8 cellular contexts compared by ENCODE assay signal in the genomic region with DNA sequence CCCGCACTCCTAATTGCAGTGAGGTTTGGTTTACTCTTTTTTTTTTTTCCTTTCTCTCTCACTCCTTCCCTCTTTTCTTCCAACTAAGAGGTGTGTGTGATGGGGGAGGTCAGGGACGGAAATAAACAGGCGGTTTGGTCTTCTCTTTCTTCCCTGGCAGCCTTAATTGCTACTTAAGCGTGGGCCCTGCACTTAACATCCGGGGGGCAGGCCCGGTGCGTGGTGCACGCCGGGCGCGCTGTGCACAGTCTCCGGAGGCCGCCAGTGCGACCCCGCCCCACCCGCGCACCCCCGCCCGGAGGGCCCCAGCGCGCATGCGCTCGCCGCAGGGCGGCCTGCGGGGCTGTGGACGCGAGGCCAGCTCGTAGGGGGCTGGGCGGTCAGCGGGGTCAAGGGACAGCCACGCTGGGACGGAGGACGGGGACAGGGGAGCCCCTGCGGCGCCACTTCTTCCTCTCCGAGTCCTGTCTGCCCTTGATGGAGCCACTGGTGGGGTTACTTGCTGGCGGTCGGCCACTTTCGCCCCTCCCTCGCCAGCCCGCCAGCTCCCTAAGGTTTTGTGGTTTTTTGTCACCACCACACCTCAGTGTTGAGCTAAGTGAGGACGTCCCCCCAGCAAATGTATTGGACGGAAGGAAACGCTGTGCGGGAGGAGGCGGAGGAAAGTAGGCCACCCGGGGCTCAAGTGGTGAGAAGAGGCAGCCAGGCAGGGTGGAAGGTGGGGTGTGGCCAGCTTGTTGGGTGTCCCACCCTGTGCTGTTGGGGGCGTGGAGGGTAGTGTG.
A peak's percentile ranks its signal among the peaks of the same experiment; 100 is the strongest.
DNase-seq lines count a peak whose midpoint lies in the region; ATAC-seq and TF ChIP-seq lines count a peak whose summit lies in the region.

No MANE protein-coding gene starts in this region.

- peak; percentile 30 for DNase-seq in AG08395 (ENCODE audit: low spot score)
- peak; percentile 66 for DNase-seq in MG63
- peak; percentile 87 for DNase-seq in T-helper 2 cell treated with Interferon-gamma antibody and Interleukin-4, amounts not matched to agents 5 μg/mL and 100 μg/mL, for 36 hours (ENCODE audit: low spot score)
- peak; percentile 65 for DNase-seq in astrocyte of the hippocampus (ENCODE audit: low read depth, low spot score)
- peak; percentile 80 to 84 (median 83) for DNase-seq in immature natural killer cell
- peak; percentile 86 for DNase-seq in stimulated activated CD4-positive, alpha-beta T cell treated with anti-CD3 and anti-CD28 coated beads, Interleukin-15, amount 100 ng/mL, for 24 hours

- H3K27me3 ChIP-seq in MG63: peaks cover 9% of the 10 kb centered on the region

- peaks cover 56% of the 10 kb centered on the region for H3K4me1 Mint-ChIP-seq in T-helper 2 cell treated with Interferon-gamma antibody and Interleukin-4, amounts not matched to agents 5 μg/mL and 100 μg/mL, for 36 hours (ENCODE audit: low read depth)
- peaks cover 85 to 86% of the 10 kb centered on the region in 2 donors for H3K4me1 Mint-ChIP-seq in immature natural killer cell

- TF ChIP-seq POLR2A in GM19099 (IDR thresholded peaks at IDR 0.05; ENCODE audit: extremely low read depth, insufficient read length, low read depth): peak; percentile 23

- H3K4me3 Mint-ChIP-seq in T-helper 2 cell treated with Interferon-gamma antibody and Interleukin-4, amounts not matched to agents 5 μg/mL and 100 μg/mL, for 36 hours: peak overlapping the region; percentile 83
- H3K4me3 Mint-ChIP-seq in immature natural killer cell: peak overlapping the region; percentile 85 to 90 (median 86)

- no peak for ATAC-seq in GM19395 (IDR thresholded peaks at IDR 0.05; ENCODE audit: unreplicated experiment)

- no peaks in the 10 kb centered on the region for H3K27me3 Mint-ChIP-seq in T-helper 2 cell treated with Interferon-gamma antibody and Interleukin-4, amounts not matched to agents 5 μg/mL and 100 μg/mL, for 36 hours (ENCODE audit: low read depth)
- peaks cover 2 to 13% (median 6%) of the 10 kb centered on the region in 3 donors for H3K27me3 Mint-ChIP-seq in immature natural killer cell (ENCODE audit: low read depth in 3 of 3)

- peak overlapping the region; percentile 98 for H3K27ac Mint-ChIP-seq in T-helper 2 cell treated with Interferon-gamma antibody and Interleukin-4, amounts not matched to agents 5 μg/mL and 100 μg/mL, for 36 hours
- H3K27ac Mint-ChIP-seq in immature natural killer cell: peak overlapping the region; percentile 94 to 99 (median 97)

- no peaks in the 10 kb centered on the region for H3K9me3 ChIP-seq in MG63

- no peaks in the 10 kb centered on the region for H3K36me3 ChIP-seq in MG63

- H3K36me3 Mint-ChIP-seq in T-helper 2 cell treated with Interferon-gamma antibody and Interleukin-4, amounts not matched to agents 5 μg/mL and 100 μg/mL, for 36 hours (ENCODE audit: low read depth): peaks cover 3% of the 10 kb centered on the region
- peaks cover 0 to 4% (median 3%) of the 10 kb centered on the region in 3 donors for H3K36me3 Mint-ChIP-seq in immature natural killer cell

- H3K9me3 Mint-ChIP-seq in T-helper 2 cell treated with Interferon-gamma antibody and Interleukin-4, amounts not matched to agents 5 μg/mL and 100 μg/mL, for 36 hours: no peaks in the 10 kb centered on the region
- H3K9me3 Mint-ChIP-seq in immature natural killer cell: no peaks in the 10 kb centered on the region

- no peak overlapping the region for H3K4me3 ChIP-seq in MG63

Comparison
In these comparisons a context has a peak if more than half of its experiments do, and no peak if none do; other contexts are left out.
1. DNase-seq: peak in every context shown above with its lines; median percentile 87 in T-helper 2 cell treated with Interferon-gamma antibody and Interleukin-4, amounts not matched to agents 5 μg/mL and 100 μg/mL, for 36 hours; 86 in stimulated activated CD4-positive, alpha-beta T cell treated with anti-CD3 and anti-CD28 coated beads, Interleukin-15, amount 100 ng/mL, for 24 hours; 83 in immature natural killer cell; 66 in MG63; 65 in astrocyte of the hippocampus; 30 in AG08395.